Comparison of ENCODE assay signal across 8 cellular contexts in the genomic region with DNA sequence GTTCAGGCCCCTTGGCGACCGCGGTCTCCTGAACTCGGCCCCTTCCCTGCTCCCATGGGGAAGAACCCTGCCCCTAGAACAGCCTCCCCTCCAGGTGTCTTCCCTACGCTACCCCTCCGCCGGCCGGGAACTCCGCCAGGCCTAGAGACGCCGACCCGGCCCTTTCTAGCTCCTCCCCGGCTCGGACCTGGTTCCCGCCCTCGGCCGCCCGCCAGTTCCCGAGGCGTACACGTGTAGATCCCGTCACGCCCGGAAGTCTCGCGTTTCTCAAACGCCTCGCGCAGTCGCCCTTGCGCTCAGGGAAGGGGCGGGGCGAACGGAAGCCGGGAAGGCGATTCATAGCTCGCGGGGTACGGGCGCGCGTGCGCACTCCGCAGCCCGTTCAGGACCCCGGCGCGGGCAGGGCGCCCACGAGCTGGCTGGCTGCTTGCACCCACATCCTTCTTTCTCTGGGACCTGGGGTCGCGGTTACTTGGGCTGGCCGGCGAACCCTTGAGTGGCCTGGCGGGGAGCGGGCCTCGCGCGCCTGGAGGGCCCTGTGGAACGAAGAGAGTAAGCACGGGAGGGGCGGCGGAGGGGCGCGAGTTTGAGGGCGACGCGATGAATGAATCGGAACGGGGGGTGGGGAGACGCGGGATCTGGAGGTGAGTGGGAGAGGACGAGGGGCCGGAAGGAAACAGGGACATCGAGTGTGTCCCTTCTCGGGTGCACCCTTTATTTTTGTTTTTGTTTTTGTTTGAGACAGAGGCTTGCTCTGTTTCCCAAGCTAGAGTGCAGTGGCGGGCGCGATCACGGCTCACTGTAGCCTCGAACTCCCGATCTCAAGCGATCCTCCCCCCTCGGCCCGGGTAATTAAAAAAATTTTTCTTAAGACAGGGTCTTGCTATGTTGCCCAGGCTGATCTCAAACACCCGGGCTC. TPM values are rescaled to one million over a fixed set of nuclear protein-coding genes. Genes with fewer than 3 reads are reported as not detected.
DNase-seq lines count a peak whose midpoint lies in the region; ATAC-seq and TF ChIP-seq lines count a peak whose summit lies in the region.

A gene (plus strand): TSS at position 369 of the 919 bp plus-strand sequence. CDS start 710 bp downstream, outside the sequence.

- DNase-seq in GM13976 (ENCODE audit: low spot score) (peak; percentile 99), NCI-H146 treated with DMSO at 0.1 percent for 48 hours (lab: John Stamatoyannopoulos, UW; ENCODE audit: unreplicated experiment) (peak; percentile 91), amniotic epithelial cell (ENCODE audit: low read depth) (peak; percentile 95), heart right ventricle (peak; percentile 99), posterior vena cava (ENCODE audit: low spot score) (peak; percentile 100), upper lobe of right lung (peak; percentile 100)

- WGBS in heart right ventricle, 2 donors: 0 to 1% methylated on average over 81 to 86 of the region's 86 CpGs

- H3K27me3 ChIP-seq in heart right ventricle (no peaks in the 10 kb centered on the region), upper lobe of right lung (no peaks in the 10 kb centered on the region)

- intact Hi-C loops in T-helper 1 cell treated with Interleukin-12 subunit alpha and Interleukin-12 subunit beta and Interleukin-4 antibody, amounts not matched to agents 30 ng/mL and 1 ng/mL, for 36 hours (cut with micrococcal nuclease): loop anchor here (1.0 to 10.0 kb wide), 13 partner anchors 12 to 1151 kb away; a partner anchor contains a TSS
- intact Hi-C loops in heart right ventricle (cut with DNase I): loop anchor here in 7 of 10 donors (1.0 to 10.0 kb wide), 6 partner anchors 19 to 241 kb away; a partner anchor contains a TSS
- intact Hi-C loops in posterior vena cava (cut with DNase I): loop anchor here in 1 of 2 donors (5.0 kb wide), 1 partner anchor 146 kb away; a partner anchor contains a TSS
- intact Hi-C loops in upper lobe of right lung (cut with DNase I): loop anchor here (10.0 kb wide), 1 partner anchor 149 kb away; a partner anchor contains a TSS

- H3K9me3 ChIP-seq in heart right ventricle (no peaks in the 10 kb centered on the region), upper lobe of right lung (no peaks in the 10 kb centered on the region)

- TF ChIP-seq CTCF in GM13976 (IDR thresholded peaks at IDR 0.05; ENCODE audit: borderline replicate concordance, control extremely low read depth, extremely low read depth, insufficient read depth, missing control alignments) (no peak), heart right ventricle (IDR thresholded peaks at IDR 0.05) (no peak), upper lobe of right lung (IDR thresholded peaks at IDR 0.05) (no peak)

- H3K27ac ChIP-seq in heart right ventricle: peak within 1 kb of the TSS; percentile 84 to 99 (median 94)
- H3K27ac ChIP-seq in upper lobe of right lung: peak within 1 kb of the TSS; percentile 91

- in situ Hi-C loops in GM13976 (cut with MboI; ENCODE audit: low sequenced_read_pairs, unreplicated experiment): no loop called here

- H3K36me3 ChIP-seq in heart right ventricle (peaks cover 0 to 22% (median 0%) of the 10 kb centered on the region in 9 donors), upper lobe of right lung (no peaks in the 10 kb centered on the region)

- peak; percentile 88 for ATAC-seq in HG02870 (IDR thresholded peaks at IDR 0.05; ENCODE audit: unreplicated experiment)
- ATAC-seq in heart right ventricle: peak; percentile 97 to 99 (median 98)
- ATAC-seq in upper lobe of right lung: peak; percentile 97

- H3K4me3 ChIP-seq in heart right ventricle (peak within 1 kb of the TSS; percentile 63 to 95 (median 77)), upper lobe of right lung (peak within 1 kb of the TSS; percentile 73)

- H3K4me1 ChIP-seq in heart right ventricle (peaks cover 4 to 24% (median 17%) of the 10 kb centered on the region in 9 donors), upper lobe of right lung (peaks cover 14% of the 10 kb centered on the region)

RNA-seq across cellular contexts. Expression of the gene that starts here (rescaled TPM):
- 42.5 TPM in 2 replicates for total RNA-seq in T-helper 1 cell treated with Interleukin-12 subunit alpha and Interleukin-12 subunit beta and Interleukin-4 antibody, amounts not matched to agents 30 ng/mL and 1 ng/mL, for 36 hours
- total RNA-seq in heart right ventricle: 10 to 100 TPM; 23.2 to 34.9 (median 25.3) TPM
- polyA plus RNA-seq in heart right ventricle: 10 to 100 TPM; 35.5 to 71.5 TPM
- total RNA-seq in posterior vena cava: 10 to 100 TPM; 17.1 to 23.0 TPM
- 20.2 TPM for total RNA-seq in upper lobe of right lung

Comparison
In these comparisons a context has a peak if more than half of its experiments do, and no peak if none do; other contexts are left out.
1. Peak in every context shown above with its lines: DNase-seq, ATAC-seq, H3K4me3 ChIP-seq and H3K27ac ChIP-seq.